ENCODE assay signal across 19 cellular contexts in genomic region chr22:36196254-36197064, GRCh38. TPM values are rescaled to one million over a fixed set of nuclear protein-coding genes. Genes with fewer than 3 reads are reported as not detected.
DNase-seq lines count a peak whose midpoint lies in the region; ATAC-seq and TF ChIP-seq lines count a peak whose summit lies in the region.
"Had no signal": no experiment of that assay in that cellular context is flagged by ENCODE, and none has a peak within 500 bp of the region (broad histone marks: within the 10 kb centered on the region; RNA-seq: fewer than 3 reads in every experiment).

No MANE protein-coding gene starts in this region.

- ATAC-seq in WTC11, result peak; percentile 5; the same call in 1 of the 2 replicates
- peak; percentile 38 for ATAC-seq in mucosa of descending colon
- no peak for ATAC-seq in HG03460 (IDR thresholded peaks at IDR 0.05; ENCODE audit: unreplicated experiment)
- ATAC-seq: activated CD4-positive, CD25-positive, alpha-beta regulatory T cell treated with anti-CD3 and anti-CD28 coated beads, Interleukin-2, amount 50 U/mL, for 24 hours; effector memory CD8-positive, alpha-beta T cell; foreskin keratinocyte; HepG2; T-helper 17 cell had no signal

- no peak overlapping the region for H3K9ac ChIP-seq in smooth muscle cell (ENCODE audit: low read depth)

- H3K4me1 ChIP-seq in mucosa of descending colon (ENCODE audit: low read depth) (no peaks in the 10 kb centered on the region), smooth muscle cell (ENCODE audit: low read depth) (peaks cover 25% of the 10 kb centered on the region)
- H3K4me1 ChIP-seq: foreskin keratinocyte had no signal

- peak; percentile 29 for DNase-seq in EH (ENCODE audit: low read depth)
- no peak for DNase-seq in WTC11 (ENCODE audit: low spot score)
- no peak for DNase-seq in mucosa of descending colon
- DNase-seq in smooth muscle cell (lab: John Stamatoyannopoulos, UW; ENCODE audit: unreplicated experiment), result no peak
- no peak for DNase-seq in C1 segment of cervical spinal cord (lab: John Stamatoyannopoulos, UW)
- DNase-seq in NCI-H2227 (lab: John Stamatoyannopoulos, UW; ENCODE audit: unreplicated experiment), result no peak
- DNase-seq: activated CD8-positive, alpha-beta memory T cell treated with anti-CD3 and anti-CD28 coated beads, Interleukin-2, amount 50 U/mL, for 4 hours; effector memory CD8-positive, alpha-beta T cell; foreskin keratinocyte; immature natural killer cell; NCI-H2107; T-helper 17 cell had no signal

- H3K4me3 Mint-ChIP-seq in WTC11, result no peak overlapping the region
- H3K4me3 Mint-ChIP-seq: activated naive CD4-positive, alpha-beta T cell treated with anti-CD3 and anti-CD28 coated beads, Interleukin-2, amount 50 U/mL, for 24 hours; effector memory CD8-positive, alpha-beta T cell; immature natural killer cell; T-helper 17 cell had no signal

- H3K36me3 Mint-ChIP-seq in WTC11, result peaks cover 3% of the 10 kb centered on the region
- H3K36me3 Mint-ChIP-seq: activated naive CD4-positive, alpha-beta T cell treated with anti-CD3 and anti-CD28 coated beads, Interleukin-2, amount 50 U/mL, for 24 hours; immature natural killer cell had no signal

- H3K36me3 ChIP-seq in mucosa of descending colon (ENCODE audit: low read depth) (no peaks in the 10 kb centered on the region), smooth muscle cell (ENCODE audit: low read depth) (no peaks in the 10 kb centered on the region)
- H3K36me3 ChIP-seq: tibial artery had no signal

- peaks cover 36% of the 10 kb centered on the region for H3K4me1 Mint-ChIP-seq in WTC11

- CTCF ChIA-PET in WTC11 (lab: Charles Lee), result interaction anchor here (1.1 to 3.0 kb wide), 5 partner anchors 16 to 290 kb away, joined by 4 to 16 read pairs (median 7); partner anchors contain the start of gene APOL2

- POLR2A ChIA-PET in WTC11 (lab: Charles Lee), result no interaction called here

- H2AFZ ChIP-seq in smooth muscle cell (ENCODE audit: low read depth), result peak overlapping the region; percentile 33

- no peaks in the 10 kb centered on the region for H3K27me3 ChIP-seq in smooth muscle cell (ENCODE audit: low read depth)

- peaks cover 4% of the 10 kb centered on the region for H3F3A ChIP-seq in smooth muscle cell (ENCODE audit: low read depth)

- no peaks in the 10 kb centered on the region for H4K20me1 ChIP-seq in smooth muscle cell (ENCODE audit: low read depth)

- intact Hi-C loops in mucosa of descending colon (cut with DNase I, micrococcal nuclease), result loop anchor here in 1 of 2 donors (10.0 kb wide), 1 partner anchor 288 kb away; the partner anchor contains the start of gene TXN2

- H3K27ac ChIP-seq in smooth muscle cell (ENCODE audit: low read depth), result peak overlapping the region; percentile 71
- H3K27ac ChIP-seq: C4-2B, foreskin keratinocyte, tibial artery had no signal

- TF ChIP-seq CTCF in WTC11 (IDR thresholded peaks at IDR 0.05) (no peak), mucosa of descending colon (IDR thresholded peaks at IDR 0.05) (no peak), smooth muscle cell (IDR thresholded peaks at IDR 0.05; ENCODE audit: borderline replicate concordance, insufficient read depth, poor library complexity, severe bottlenecking) (no peak)

- peaks cover 4% of the 10 kb centered on the region for H3K9me3 Mint-ChIP-seq in WTC11
- H3K9me3 Mint-ChIP-seq: activated naive CD4-positive, alpha-beta T cell treated with anti-CD3 and anti-CD28 coated beads, Interleukin-2, amount 50 U/mL, for 24 hours; effector memory CD8-positive, alpha-beta T cell; immature natural killer cell had no signal

- H3K27me3 Mint-ChIP-seq in WTC11 (ENCODE audit: low read depth), result no peaks in the 10 kb centered on the region; the same call in none of the 2 replicates
- H3K27me3 Mint-ChIP-seq: progenitor cell of endocrine pancreas had no signal

- H3K79me2 ChIP-seq in smooth muscle cell (ENCODE audit: low read depth), result no peaks in the 10 kb centered on the region

- H3K4me2 ChIP-seq in smooth muscle cell, result peak overlapping the region; percentile 72

- H3K27ac Mint-ChIP-seq in WTC11, result no peak overlapping the region
- H3K27ac Mint-ChIP-seq: activated naive CD4-positive, alpha-beta T cell treated with anti-CD3 and anti-CD28 coated beads, Interleukin-2, amount 50 U/mL, for 24 hours; effector memory CD8-positive, alpha-beta T cell had no signal

- H3K4me3 ChIP-seq in mucosa of descending colon (no peak overlapping the region), smooth muscle cell (no peak overlapping the region)
- H3K4me3 ChIP-seq: tibial artery had no signal

- H3K9me3 ChIP-seq in mucosa of descending colon (no peaks in the 10 kb centered on the region), smooth muscle cell (replicated peaks; ENCODE audit: low read depth) (no peaks in the 10 kb centered on the region)
- H3K9me3 ChIP-seq: tibial artery had no signal

- WGBS in smooth muscle cell (ENCODE audit: low lambda C conversion rate), result 20% methylated on average over 6 of the region's 6 CpGs

TF ChIP-seq in WTC11, 78 proteins besides CTCF, POLR2A, EP300 and RAD21 (continues in another document):
- TF ChIP-seq JAZF1 (CRISPR knock-in tag; IDR thresholded peaks at IDR 0.05) (no peak), ZNF532 (CRISPR knock-in tag; IDR thresholded peaks at IDR 0.05; ENCODE audit: borderline replicate concordance) (no peak), ZNF396 (CRISPR knock-in tag; IDR thresholded peaks at IDR 0.05; ENCODE audit: borderline replicate concordance) (no peak), AFF4 (CRISPR knock-in tag; IDR thresholded peaks at IDR 0.05; ENCODE audit: borderline replicate concordance) (no peak)

RNA-seq across cellular contexts. Expression of gene APOL4, which starts 5.2 kb away (rescaled TPM):
- total RNA-seq in WTC11 (2021), result 0.07 to 0.31 TPM in 2 of 3 replicates, not detected in the other
- total RNA-seq in mucosa of descending colon, result 1 to 10 TPM; 1.7 to 4.3 (median 2.7) TPM
- 0.40 and 0.45 TPM in 2 replicates for total RNA-seq in smooth muscle cell
- 0.97 TPM in 1 of 2 replicates, not detected in the other for polyA plus RNA-seq in smooth muscle cell
- total RNA-seq: foreskin keratinocyte, progenitor cell of endocrine pancreas had no signal
- polyA plus RNA-seq: foreskin keratinocyte had no signal

RNA-seq across cellular contexts. Expression of gene APOL3, which starts 35.9 kb away (rescaled TPM):
- total RNA-seq in WTC11 (2021) (0.26 to 0.60 TPM (median 0.32 TPM) in 3 replicates), mucosa of descending colon (10 to 100 TPM; 11.4 to 29.3 (median 20.5) TPM), smooth muscle cell (0.40 TPM in 1 of 2 replicates, not detected in the other)
- 0.24 TPM in 1 of 2 replicates, not detected in the other for polyA plus RNA-seq in smooth muscle cell
- total RNA-seq: progenitor cell of endocrine pancreas had no signal

RNA-seq across cellular contexts. Expression of gene APOL2, which starts 42.9 kb away (rescaled TPM):
- 11.2 to 12.5 TPM (median 12.4 TPM) in 3 replicates for total RNA-seq in WTC11 (2021)
- total RNA-seq in mucosa of descending colon, result 10 to 100 TPM; 46.3 to 64.8 (median 56.3) TPM
- 12.2 and 14.7 TPM in 2 replicates for total RNA-seq in smooth muscle cell
- polyA plus RNA-seq in smooth muscle cell, result 8.0 and 9.2 TPM in 2 replicates

RNA-seq across cellular contexts. Expression of gene APOL1, which starts 56.5 kb away (rescaled TPM):
- total RNA-seq in WTC11 (2021) (0.27 to 0.41 TPM (median 0.35 TPM) in 3 replicates), mucosa of descending colon (10 to 100 TPM; 26.0 to 85.7 (median 68.5) TPM), smooth muscle cell (not detected in 2 replicates)
- 0.62 and 4.9 TPM in 2 replicates for polyA plus RNA-seq in smooth muscle cell
